Comparison of ENCODE assay signal across 1 cellular context in genomic region chr22:21612858-21613257, GRCh38.
TF ChIP-seq lines count a peak whose summit lies in the region.

No MANE protein-coding gene starts in this region.

TF ChIP-seq in K562, 482 proteins besides CTCF, POLR2A, EP300 and RAD21 (continues in another document):
- TF ChIP-seq ZNF740 (CRISPR knock-in tag; IDR thresholded peaks at IDR 0.05): no peak
- no peak for TF ChIP-seq ZNF740 (tag; IDR thresholded peaks at IDR 0.05)
- TF ChIP-seq HDAC2 (IDR thresholded peaks at IDR 0.05): no peak
- no peak for TF ChIP-seq NR4A1 (CRISPR knock-in tag; IDR thresholded peaks at IDR 0.05)
- peak; percentile 52; the same call in 1 of the 2 replicates for TF ChIP-seq NR4A1 (tag; IDR thresholded peaks at IDR 0.05)
- no peak for TF ChIP-seq MYNN (IDR thresholded peaks at IDR 0.05)
- TF ChIP-seq MYNN (CRISPR knock-in tag; IDR thresholded peaks at IDR 0.05): 0 out of 2 replicates have a peak, but pooled peaks have one; percentile 31
- TF ChIP-seq PHB (CRISPR knock-in tag; IDR thresholded peaks at IDR 0.05): peak; percentile 37; the same call in 1 of the 2 replicates
- TF ChIP-seq SP1 (CRISPR knock-in tag; IDR thresholded peaks at IDR 0.05): no peak
- TF ChIP-seq E2F1 (CRISPR knock-in tag; IDR thresholded peaks at IDR 0.05): peak; percentile 36; the same call in 1 of the 2 replicates
- peak; percentile 23 for TF ChIP-seq SP2 (IDR thresholded peaks at IDR 0.05; ENCODE audit: extremely low read depth, low read depth, low read length, poor library complexity, severe bottlenecking)
- TF ChIP-seq NR2F6 (CRISPR knock-in tag; IDR thresholded peaks at IDR 0.05): peak; percentile 59; the same call in 1 of the 2 replicates
- TF ChIP-seq ZNF282 (CRISPR knock-in tag; IDR thresholded peaks at IDR 0.05): peak; percentile 90; the same call in 1 of the 2 replicates
- peak; percentile 58; the same call in 1 of the 2 replicates for TF ChIP-seq USF1 (CRISPR knock-in tag; IDR thresholded peaks at IDR 0.05)
- no peak for TF ChIP-seq EP400 (IDR thresholded peaks at IDR 0.05)
- TF ChIP-seq ZNF384 (IDR thresholded peaks at IDR 0.05; ENCODE audit: low read depth, low read length): no peak
- no peak for TF ChIP-seq PHF8 (IDR thresholded peaks at IDR 0.05; ENCODE audit: borderline replicate concordance, low read length)
- no peak for TF ChIP-seq MED1 (CRISPR knock-in tag; IDR thresholded peaks at IDR 0.05; ENCODE audit: borderline replicate concordance)
- no peak for TF ChIP-seq STAT5B (CRISPR knock-in tag; IDR thresholded peaks at IDR 0.05)
- no peak for TF ChIP-seq ATF4 (CRISPR knock-in tag; IDR thresholded peaks at IDR 0.05)
- TF ChIP-seq ZNF165 (CRISPR knock-in tag; IDR thresholded peaks at IDR 0.05; ENCODE audit: borderline replicate concordance): 0 out of 2 replicates have a peak, but pooled peaks have one; percentile 75
- TF ChIP-seq TEAD4 (IDR thresholded peaks at IDR 0.05; ENCODE audit: low read length): no peak
- peak; percentile 73; the same call in 1 of the 2 replicates for TF ChIP-seq TEAD4 (CRISPR knock-in tag; IDR thresholded peaks at IDR 0.05; ENCODE audit: borderline replicate concordance)
- peak; percentile 62; the same call in 1 of the 2 replicates for TF ChIP-seq HOMEZ (CRISPR knock-in tag; IDR thresholded peaks at IDR 0.05)
- no peak for TF ChIP-seq ARID3A (IDR thresholded peaks at IDR 0.05; ENCODE audit: borderline replicate concordance, low read depth, low read length)
- no peak for TF ChIP-seq COPS2 (conservative IDR thresholded peaks at IDR 0.05)
- TF ChIP-seq CEBPG (CRISPR knock-in tag; IDR thresholded peaks at IDR 0.05): peak; percentile 48; the same call in 1 of the 2 replicates
- TF ChIP-seq CEBPG (tag; conservative IDR thresholded peaks at IDR 0.05 in 1 of 2, IDR thresholded peaks at IDR 0.05 in 1 of 2): no peak
- no peak for TF ChIP-seq ZNF140 (CRISPR knock-in tag; IDR thresholded peaks at IDR 0.05)
- TF ChIP-seq HIVEP1 (CRISPR knock-in tag; IDR thresholded peaks at IDR 0.05): no peak
- no peak for TF ChIP-seq HDAC6 (IDR thresholded peaks at IDR 0.05; ENCODE audit: low read depth, low read length)
- TF ChIP-seq ZNF639 (CRISPR knock-in tag; conservative IDR thresholded peaks at IDR 0.05 in 1 of 2, IDR thresholded peaks at IDR 0.05 in 1 of 2): peak in 1 of 2 experiments; percentile 85; a peak in 1 of 4 replicates
- peak; percentile 78; the same call in 1 of the 2 replicates for TF ChIP-seq TCF15 (CRISPR knock-in tag; IDR thresholded peaks at IDR 0.05)
- TF ChIP-seq TOE1 (IDR thresholded peaks at IDR 0.05; ENCODE audit: borderline replicate concordance): no peak
- 0 out of 2 replicates have a peak, but pooled peaks have one; percentile 58 for TF ChIP-seq TOE1 (CRISPR knock-in tag; IDR thresholded peaks at IDR 0.05; ENCODE audit: borderline replicate concordance, low read depth)
- TF ChIP-seq NR2C1 (IDR thresholded peaks at IDR 0.05): no peak
- TF ChIP-seq NR2C1 (tag; IDR thresholded peaks at IDR 0.05): no peak
- TF ChIP-seq HCFC1 (IDR thresholded peaks at IDR 0.05; ENCODE audit: low read depth, low read length): no peak
- no peak for TF ChIP-seq SRSF1 (IDR thresholded peaks at IDR 0.05; ENCODE audit: low read depth, low read length)
- TF ChIP-seq HMG20B (CRISPR knock-in tag; IDR thresholded peaks at IDR 0.05): no peak
- TF ChIP-seq CREM (IDR thresholded peaks at IDR 0.05; ENCODE audit: low read depth): no peak
- peak in 1 of 2 experiments; percentile 70; a peak in 1 of 4 replicates for TF ChIP-seq MLX (CRISPR knock-in tag; conservative IDR thresholded peaks at IDR 0.05)
- TF ChIP-seq RREB1 (CRISPR knock-in tag; IDR thresholded peaks at IDR 0.05): peak; percentile 49; the same call in 1 of the 2 replicates
- TF ChIP-seq MXI1 (IDR thresholded peaks at IDR 0.05; ENCODE audit: low read depth, low read length): 0 out of 2 replicates have a peak, but pooled peaks have one; percentile 38
- TF ChIP-seq ATF3 (IDR thresholded peaks at IDR 0.05): no peak
- peak; percentile 12; the same call in 1 of the 2 replicates for TF ChIP-seq ATF3 (CRISPR knock-in tag; conservative IDR thresholded peaks at IDR 0.05)
- TF ChIP-seq NFIX (CRISPR knock-in tag; IDR thresholded peaks at IDR 0.05; ENCODE audit: low read depth): no peak
- TF ChIP-seq KLF13 (tag; IDR thresholded peaks at IDR 0.05; ENCODE audit: borderline replicate concordance, low read depth): no peak; the same call in 1 of the 2 replicates
- TF ChIP-seq DIDO1 (tag; IDR thresholded peaks at IDR 0.05; ENCODE audit: low read depth): no peak
- TF ChIP-seq FOXA3 (CRISPR knock-in tag; conservative IDR thresholded peaks at IDR 0.05 in 1 of 2, IDR thresholded peaks at IDR 0.05 in 1 of 2): peak in 1 of 2 experiments; percentile 76; a peak in 1 of 4 replicates
- TF ChIP-seq RBM34 (IDR thresholded peaks at IDR 0.05; ENCODE audit: borderline replicate concordance, insufficient read depth, low read length): no peak
